ENCODE assay signal across 8 cellular contexts in the genomic region with DNA sequence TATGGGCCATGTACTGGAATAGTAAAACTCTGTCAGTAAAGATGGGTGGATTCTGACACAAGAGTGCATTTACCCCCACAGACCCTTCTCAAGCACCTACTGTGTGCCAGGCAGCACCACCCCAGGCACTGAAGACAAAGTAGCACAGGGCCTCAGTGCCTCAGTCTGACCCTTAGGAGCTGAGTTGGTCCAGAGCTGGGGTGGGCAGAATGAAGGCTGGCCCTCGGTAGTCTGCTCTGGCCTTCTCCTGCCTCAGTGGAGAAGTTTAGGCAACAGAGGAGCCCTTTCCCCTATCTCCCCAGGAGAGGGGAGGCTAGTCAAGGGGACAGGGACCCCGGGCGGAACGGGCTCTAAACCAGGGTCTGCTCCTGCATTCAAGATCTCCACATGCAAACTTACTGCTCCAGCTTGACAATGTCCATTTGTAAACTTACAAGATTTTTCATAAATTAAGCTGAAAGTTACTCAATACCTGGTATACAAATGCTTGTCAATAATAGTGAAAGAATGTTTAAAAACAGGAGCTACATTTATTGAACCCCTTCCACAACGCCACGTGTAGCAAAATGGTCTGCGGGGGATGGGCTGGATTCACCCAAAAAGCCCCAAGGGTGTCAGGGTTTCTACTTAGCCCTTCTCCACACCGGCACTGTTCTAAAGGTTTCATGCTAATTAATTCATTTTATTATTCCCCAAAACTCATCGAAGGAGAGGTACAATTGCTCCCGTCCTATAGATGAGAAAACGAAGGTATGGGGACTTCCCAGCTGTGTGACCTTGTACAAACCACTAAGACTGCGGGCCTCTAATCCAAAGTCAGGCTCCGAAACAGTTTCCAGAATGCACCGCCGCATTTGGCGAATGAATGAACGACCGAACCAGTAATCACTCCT. TPM values are rescaled to one million over a fixed set of nuclear protein-coding genes. Genes with fewer than 3 reads are reported as not detected.
DNase-seq lines count a peak whose midpoint lies in the region; ATAC-seq and TF ChIP-seq lines count a peak whose summit lies in the region.

No MANE protein-coding gene starts in this region.

- DNase-seq in activated T-cell treated with anti-CD3 and anti-CD28 coated beads for 24 hours (ENCODE audit: low read depth) (peak; percentile 35), PC-9 (no peak), mammary epithelial cell (no peak), mucosa of descending colon (no peak), mesenteric fat pad (ENCODE audit: low spot score) (no peak), NCI-H2227 (lab: John Stamatoyannopoulos, UW; ENCODE audit: unreplicated experiment) (no peak)
- DNase-seq in activated T-cell treated with anti-CD3 and anti-CD28 coated beads, Interleukin-2, amount 50 U/mL, for 1 hour = no peak

- TF ChIP-seq CTCF in PC-9 (conservative IDR thresholded peaks at IDR 0.05) (no peak), mammary epithelial cell (conservative IDR thresholded peaks at IDR 0.05 in 1 of 2, IDR thresholded peaks at IDR 0.05 in 1 of 2; ENCODE audit: extremely low read depth in 1 of 2, insufficient read depth in 1 of 2, low read depth in 1 of 2, low read length in 2 of 2) (no peak), mucosa of descending colon (IDR thresholded peaks at IDR 0.05) (no peak)

- H3K4me3 ChIP-seq in PC-9 (peak overlapping the region; percentile 85), mammary epithelial cell (replicated peaks in 1 of 3; ENCODE audit: insufficient read depth in 1 of 3, low read depth in 2 of 3, low read length in 3 of 3) (peak overlapping the region; percentile 84 to 88 (median 87)), mucosa of descending colon (peak overlapping the region; percentile 95), thymus (ENCODE audit: low read length) (peak overlapping the region; percentile 82)

- H3K9me2 ChIP-seq in PC-9 (ENCODE audit: insufficient read depth) = no peaks in the 10 kb centered on the region

- in situ Hi-C loops in mammary epithelial cell (cut with MboI; ENCODE audit: low sequenced_read_pairs in 2 of 2) = no loop called here

- POLR2A ChIA-PET in PC-9 (lab: Charles Lee; ENCODE audit: unreplicated experiment) = interaction anchor here (0.7 kb wide), 1 partner anchor 1030 kb away, joined by 5 read pairs; no protein-coding TSS in a partner anchor

- H3F3A ChIP-seq in PC-9 (ENCODE audit: insufficient read depth, low read depth) = peaks cover 32% of the 10 kb centered on the region; the same call in 1 of the 2 replicates

- CTCF ChIA-PET in PC-9 (lab: Charles Lee) = interaction anchor here (1.2 kb wide), 1 partner anchor 23 kb away, joined by 4 read pairs; no protein-coding TSS in a partner anchor
- CTCF ChIA-PET in mammary epithelial cell (lab: Charles Lee; ENCODE audit: low non-redundant PET) = no interaction called here

- peak overlapping the region; percentile 92 for H3K9ac ChIP-seq in mammary epithelial cell (ENCODE audit: insufficient read depth, low read length)

- TSS peak; percentile 30 for BruUV-seq in PC-9 (replicated peaks; lab: Mats Ljungman, UMichigan)
- TSS peak; percentile 36 for BruUV-seq in mammary epithelial cell (replicated peaks; lab: Mats Ljungman, UMichigan)

- peak overlapping the region; percentile 94 for H3K4me2 ChIP-seq in PC-9
- peak overlapping the region; percentile 88 for H3K4me2 ChIP-seq in mammary epithelial cell (ENCODE audit: insufficient read depth, low read depth, low read length)

- WGBS in mammary epithelial cell (ENCODE audit: low coverage, missing lambda C conversion rate) = 12% methylated on average over 17 of the region's 18 CpGs
- 21% methylated on average over 18 of the region's 18 CpGs for WGBS in thymus

- H3K79me2 ChIP-seq in PC-9 (ENCODE audit: low read depth) (peaks cover 86% of the 10 kb centered on the region), mammary epithelial cell (ENCODE audit: insufficient read depth, low read length) (peaks cover 77% of the 10 kb centered on the region)

- peaks cover 54% of the 10 kb centered on the region for H4K20me1 ChIP-seq in PC-9 (ENCODE audit: insufficient read depth)
- peaks cover 22% of the 10 kb centered on the region for H4K20me1 ChIP-seq in mammary epithelial cell (ENCODE audit: insufficient read depth, low read length)

- H3K27me3 ChIP-seq in PC-9 (ENCODE audit: insufficient read depth, low read depth) = no peaks in the 10 kb centered on the region
- no peaks in the 10 kb centered on the region for H3K27me3 ChIP-seq in mammary epithelial cell (ENCODE audit: insufficient read depth, low read length)
- H3K27me3 ChIP-seq in thymus (ENCODE audit: control insufficient read depth, insufficient read depth) = peaks cover 2% of the 10 kb centered on the region

- peaks cover 50% of the 10 kb centered on the region for H3K4me1 ChIP-seq in PC-9 (replicated peaks; ENCODE audit: insufficient read depth)
- H3K4me1 ChIP-seq in mammary epithelial cell (ENCODE audit: insufficient read depth, low read length) = peaks cover 26% of the 10 kb centered on the region
- H3K4me1 ChIP-seq in mucosa of descending colon (ENCODE audit: low read depth) = peaks cover 32% of the 10 kb centered on the region
- peaks cover 9% of the 10 kb centered on the region for H3K4me1 ChIP-seq in thymus (ENCODE audit: control insufficient read depth, insufficient read depth, low read length)

- H2AFZ ChIP-seq in PC-9 (peak overlapping the region; percentile 44), mammary epithelial cell (ENCODE audit: low read depth, low read length) (peak overlapping the region; percentile 92)

- dilution Hi-C loops in mammary epithelial cell (cut with HindIII; ENCODE audit: low sequenced_read_pairs) = no loop called here

- H3K27ac ChIP-seq in PC-9 = peak overlapping the region; percentile 61
- peak overlapping the region; percentile 86 for H3K27ac ChIP-seq in mammary epithelial cell (ENCODE audit: insufficient read depth, low read depth, low read length)
- peak overlapping the region; percentile 91 for H3K27ac ChIP-seq in thymus (ENCODE audit: low read depth)

- peak; percentile 0 for ATAC-seq in mucosa of descending colon

- no peaks in the 10 kb centered on the region for H3K9me3 ChIP-seq in PC-9 (ENCODE audit: insufficient read depth, low read depth)
- no peaks in the 10 kb centered on the region for H3K9me3 ChIP-seq in mammary epithelial cell (replicated peaks; ENCODE audit: insufficient read depth, low read length)
- H3K9me3 ChIP-seq in mucosa of descending colon = no peaks in the 10 kb centered on the region
- no peaks in the 10 kb centered on the region for H3K9me3 ChIP-seq in thymus (ENCODE audit: control insufficient read depth)

- peaks cover 6% of the 10 kb centered on the region for H3K36me3 ChIP-seq in PC-9 (ENCODE audit: low read depth)
- H3K36me3 ChIP-seq in mammary epithelial cell (ENCODE audit: insufficient read depth, low read length) = peaks cover 14% of the 10 kb centered on the region
- no peaks in the 10 kb centered on the region for H3K36me3 ChIP-seq in mucosa of descending colon (ENCODE audit: low read depth)
- no peaks in the 10 kb centered on the region for H3K36me3 ChIP-seq in thymus (ENCODE audit: control insufficient read depth, insufficient read depth)

- intact Hi-C loops in PC-9 (cut with micrococcal nuclease; ENCODE audit: unreplicated experiment) (no loop called here), mammary epithelial cell (cut with micrococcal nuclease) (no loop called here), mucosa of descending colon (cut with DNase I, micrococcal nuclease) (no loop called here)

RNA-seq across cellular contexts. Expression of a gene that starts 1.5 kb away (rescaled TPM):
- total RNA-seq in PC-9 (2021) (157 and 228 TPM in 2 replicates), mammary epithelial cell (100 to 1,000 TPM; 273 to 375 TPM), mucosa of descending colon (100 to 1,000 TPM; 153 to 283 (median 246) TPM), mesenteric fat pad (165 TPM)
- polyA plus RNA-seq in mammary epithelial cell (209 TPM), thymus (101 TPM)
- 296 TPM for polyA minus RNA-seq in mammary epithelial cell

RNA-seq across cellular contexts. Expression of a gene that starts 34.9 kb away (rescaled TPM):
- total RNA-seq in PC-9 (2021) = 24.4 and 45.0 TPM in 2 replicates
- total RNA-seq in mammary epithelial cell = 10 to 100 TPM; 30.0 to 71.3 TPM
- polyA plus RNA-seq in mammary epithelial cell = 40.0 TPM
- 4.0 TPM for polyA minus RNA-seq in mammary epithelial cell
- 10 to 100 TPM; 24.5 to 38.3 (median 26.8) TPM for total RNA-seq in mucosa of descending colon
- 50.8 TPM for polyA plus RNA-seq in thymus
- total RNA-seq in mesenteric fat pad = 29.7 TPM
